9 cellular contexts compared by ENCODE assay signal in the genomic region with DNA sequence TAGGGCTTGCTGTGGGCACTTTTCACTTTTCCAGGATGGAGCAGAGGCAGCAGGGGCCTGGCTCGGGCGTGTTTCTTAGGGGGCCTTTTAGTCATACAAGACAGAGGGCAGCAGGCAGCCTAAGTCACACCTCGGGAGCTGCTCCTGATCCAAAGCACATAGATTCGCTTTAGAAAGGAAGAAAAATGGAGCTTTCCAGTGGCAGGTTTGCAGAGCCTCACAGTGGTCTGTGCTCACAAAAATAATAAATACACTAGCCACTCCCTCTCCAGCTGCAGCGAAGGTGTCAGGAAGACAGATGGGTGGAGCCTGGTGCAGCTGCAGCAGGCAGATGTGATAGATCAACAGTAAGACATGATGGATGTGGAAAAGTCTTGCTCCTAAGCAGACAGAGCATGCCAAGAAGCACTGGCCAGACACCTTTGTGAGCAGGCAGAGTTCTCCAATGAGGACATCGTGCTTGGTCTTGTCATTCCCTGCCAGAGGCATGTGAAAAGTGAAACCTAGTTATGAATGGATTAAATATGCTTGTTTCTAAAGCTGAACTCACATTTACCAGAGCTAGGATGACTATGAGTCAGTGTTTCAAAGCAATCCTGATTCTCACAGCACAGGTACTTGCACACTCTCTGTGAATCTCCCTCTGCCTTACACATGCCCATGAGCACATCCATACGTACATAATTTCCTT.
DNase-seq lines count a peak whose midpoint lies in the region; TF ChIP-seq lines count a peak whose summit lies in the region.
"Had no signal": no experiment of that assay in that cellular context is flagged by ENCODE, and none has a peak within 500 bp of the region (broad histone marks: within the 10 kb centered on the region; RNA-seq: fewer than 3 reads in every experiment).

No MANE protein-coding gene starts in this region.

- no peak for TF ChIP-seq CTCF in endodermal cell (conservative IDR thresholded peaks at IDR 0.05)
- TF ChIP-seq CTCF in sigmoid colon (IDR thresholded peaks at IDR 0.05), result no peak

- H3K36me3 ChIP-seq in endodermal cell (ENCODE audit: control insufficient read depth, insufficient read depth, low read length) (no peaks in the 10 kb centered on the region), sigmoid colon (no peaks in the 10 kb centered on the region)

- no peak overlapping the region for H3K4me3 Mint-ChIP-seq in endodermal cell

- H3K9ac ChIP-seq in endodermal cell (ENCODE audit: extremely low read depth, low read length, poor library complexity, severe bottlenecking), result no peak overlapping the region
- H3K9ac ChIP-seq: KMS-11 had no signal

- H3K4me3 ChIP-seq in endodermal cell (ENCODE audit: low read length) (no peak overlapping the region), sigmoid colon (peak overlapping the region in 2 of 4 donors; percentile 5 to 23)

- intact Hi-C loops in sigmoid colon (cut with DNase I), result no loop called here

- WGBS in endodermal cell (ENCODE audit: insufficient coverage in 1 of 2, insufficient read length in 1 of 2), 2 experiments, result 67 to 78% methylated on average over 6 to 7 of the region's 7 CpGs
- 51 to 77% methylated on average over 7 of the region's 7 CpGs for WGBS in sigmoid colon, 2 donors

- H3K27me3 ChIP-seq in endodermal cell (ENCODE audit: control insufficient read depth, insufficient read depth, low read length, poor library complexity, severe bottlenecking) (peaks cover 73% of the 10 kb centered on the region), sigmoid colon (no peaks in the 10 kb centered on the region)

- peak overlapping the region; percentile 37 for H3K27ac Mint-ChIP-seq in endodermal cell

- TF ChIP-seq POLR2A in sigmoid colon (IDR thresholded peaks at IDR 0.05), result no peak

- H3K27me3 Mint-ChIP-seq in endodermal cell (ENCODE audit: insufficient read depth), result peaks cover 77% of the 10 kb centered on the region

- H3K27ac ChIP-seq in endodermal cell (ENCODE audit: low read depth, low read length) (peak overlapping the region; percentile 41), sigmoid colon (peak overlapping the region in 2 of 4 donors; percentile 15 to 45)
- H3K27ac ChIP-seq: KMS-11 had no signal

- H3K9me3 ChIP-seq in endodermal cell (ENCODE audit: control insufficient read depth, low read length) (no peaks in the 10 kb centered on the region), sigmoid colon (no peaks in the 10 kb centered on the region)

- DNase-seq in NCI-H1417 (lab: John Stamatoyannopoulos, UW), result peak; percentile 15 to 51 (median 27)
- no peak for DNase-seq in NCI-H1417 treated with DMSO at 0.1 percent for 48 hours (lab: John Stamatoyannopoulos, UW)
- DNase-seq in OCI-M1 (lab: John Stamatoyannopoulos, UW), result peak; percentile 25
- no peak for DNase-seq in endodermal cell
- peak; percentile 81 for DNase-seq in sigmoid colon
- DNase-seq in HT-29 (ENCODE audit: low spot score), result no peak
- no peak for DNase-seq in SHP77 treated with DMSO at 0.1 percent for 48 hours (lab: John Stamatoyannopoulos, UW)
- no peak for DNase-seq in GM19238 (ENCODE audit: insufficient read length, low spot score)

- H3K9me3 Mint-ChIP-seq in endodermal cell, result peaks cover 4% of the 10 kb centered on the region

- H3K36me3 Mint-ChIP-seq in endodermal cell (ENCODE audit: low read depth), result no peaks in the 10 kb centered on the region

- H3K4me1 Mint-ChIP-seq in endodermal cell, result no peaks in the 10 kb centered on the region

- no peak for TF ChIP-seq EP300 in sigmoid colon (IDR thresholded peaks at IDR 0.05)

- no peaks in the 10 kb centered on the region for H3K4me1 ChIP-seq in endodermal cell (ENCODE audit: control insufficient read depth, insufficient read depth, low read length)
- peaks cover 0 to 16% (median 10%) of the 10 kb centered on the region in 4 donors for H3K4me1 ChIP-seq in sigmoid colon

Comparison
In these comparisons a context has a peak if more than half of its experiments do, and no peak if none do; other contexts are left out.
1. DNase-seq: peak in NCI-H1417 (3 of 3), OCI-M1 (single experiment) and sigmoid colon (single experiment); none in NCI-H1417 treated with DMSO at 0.1 percent for 48 hours (single experiment), endodermal cell (single experiment), HT-29 (single experiment), SHP77 treated with DMSO at 0.1 percent for 48 hours (single experiment) and GM19238 (single experiment).